27 cellular contexts compared by ENCODE assay signal in genomic region chr1:37257646-37258045, GRCh38.
"Had no signal": no experiment of that assay in that cellular context is flagged by ENCODE, and none has a peak within 500 bp of the region (broad histone marks: within the 10 kb centered on the region; RNA-seq: fewer than 3 reads in every experiment).

No MANE protein-coding gene starts in this region.

- H3K9me3 ChIP-seq: Peyer's patch, SJCRH30 had no signal

- H3K27ac ChIP-seq: brain microvascular endothelial cell, cardiac muscle cell, Peyer's patch, RWPE1, SJCRH30 had no signal

- ATAC-seq: activated CD4-positive, alpha-beta T cell treated with anti-CD3 and anti-CD28 coated beads for 36 hours; activated T-helper 17 cell treated with anti-CD3 and anti-CD28 coated beads, Interleukin-2, amount 50 U/mL, for 72 hours; T-helper 17 cell had no signal

- H3K4me1 ChIP-seq: Peyer's patch, SJCRH30 had no signal

- DNase-seq: activated CD4-positive, alpha-beta memory T cell treated with anti-CD3 and anti-CD28 coated beads, Interleukin-2, amount 10 ng/mL, durations not matched to agents 7 days and 5 days; activated CD4-positive, alpha-beta T cell treated with anti-CD3 and anti-CD28 coated beads for 36 hours; activated CD4-positive, alpha-beta T cell treated with anti-CD3 and anti-CD28 coated beads, Interleukin-2, amount 50 U/mL, for 1 hour; activated CD4-positive, CD25-positive, alpha-beta regulatory T cell; activated gamma-delta T cell; activated naive CD4-positive, alpha-beta T cell treated with anti-CD3 and anti-CD28 coated beads for 36 hours; activated naive CD8-positive, alpha-beta T cell treated with anti-CD3 and anti-CD28 coated beads for 36 hours; activated T-cell treated with anti-CD3 and anti-CD28 coated beads for 4 hours; activated T-cell treated with anti-CD3 and anti-CD28 coated beads, Interleukin-2, amount 50 U/mL, for 48 hours; brain microvascular endothelial cell; Kasumi-1; KBM-7; NCI-H1048; NCI-H1417 treated with DMSO at 0.1 percent for 48 hours; NCI-H187; NCI-H2081 treated with DMSO at 0.1 percent for 48 hours; NCI-H2171; NCI-H345; NCI-H510A; Peyer's patch; Right ventricle myocardium superior; SJCRH30; T-helper 17 cell; T-helper 9 cell had no signal

- H3K36me3 ChIP-seq: brain microvascular endothelial cell, cardiac muscle cell, Peyer's patch, SJCRH30 had no signal

- H3K4me3 ChIP-seq: cardiac muscle cell, Peyer's patch, SJCRH30 had no signal

- H3K27me3 ChIP-seq: brain microvascular endothelial cell, Peyer's patch, SJCRH30 had no signal
